Comparison of ENCODE assay signal across 20 cellular contexts in genomic region chrX:140292961-140293360, GRCh38.
"Had no signal": no experiment of that assay in that cellular context is flagged by ENCODE, and none has a peak within 500 bp of the region (broad histone marks: within the 10 kb centered on the region; RNA-seq: fewer than 3 reads in every experiment).

No MANE protein-coding gene starts in this region.

- H3K4me3 Mint-ChIP-seq: natural killer cell, neural crest cell had no signal

- H3K9me3 ChIP-seq: heart left ventricle, mucosa of descending colon, right atrium auricular region, sigmoid colon, stomach, thoracic aorta, transverse colon had no signal

- H3K27me3 ChIP-seq: heart left ventricle, right atrium auricular region, stomach, transverse colon had no signal

- H3K36me3 Mint-ChIP-seq: natural killer cell had no signal

- H3K36me3 ChIP-seq: heart left ventricle, right atrium auricular region, sigmoid colon, stomach, thoracic aorta, transverse colon had no signal

- H3K4me3 ChIP-seq: coronary artery, heart left ventricle, mucosa of descending colon, right atrium auricular region, sigmoid colon, skin epidermis, stomach, thoracic aorta, transverse colon had no signal

- DNase-seq: effector CD8-positive, alpha-beta T cell; heart left ventricle; hippocampal formation; kidney glomerular epithelial cell; mammary epithelial cell; mucosa of descending colon; natural killer cell; posterior cingulate gyrus; sigmoid colon; stimulated activated naive CD4-positive, alpha-beta T cell; stomach; substantia nigra; transverse colon had no signal

- H3K4me1 Mint-ChIP-seq: natural killer cell had no signal

- ATAC-seq: esophagus mucosa, heart left ventricle, left lobe of liver, mucosa of descending colon, natural killer cell had no signal

- H3K27ac Mint-ChIP-seq: natural killer cell had no signal

- H3K27ac ChIP-seq: coronary artery, heart left ventricle, right atrium auricular region, sigmoid colon, skin epidermis, stomach, thoracic aorta, transverse colon had no signal

- H3K4me1 ChIP-seq: heart left ventricle, right atrium auricular region, sigmoid colon, stomach, transverse colon had no signal
